Comparison of ENCODE assay signal across 13 cellular contexts in genomic region chr1:52569333-52570265, GRCh38. TPM values are rescaled to one million over a fixed set of nuclear protein-coding genes. Genes with fewer than 3 reads are reported as not detected.
DNase-seq lines count a peak whose midpoint lies in the region; ATAC-seq lines count a peak whose summit lies in the region.
"Had no signal": no experiment of that assay in that cellular context is flagged by ENCODE, and none has a peak within 500 bp of the region (broad histone marks: within the 10 kb centered on the region; RNA-seq: fewer than 3 reads in every experiment).

No MANE protein-coding gene starts in this region.

- POLR2A ChIA-PET in T-cell (lab: Charles Lee), result interaction anchor here in 1 of 2 donors (0.6 kb wide), 3 partner anchors 25 to 66 kb away, joined by 3 to 10 read pairs (median 5); no protein-coding TSS in a partner anchor

- H3K27ac Mint-ChIP-seq in IgD-negative memory B cell, result peak overlapping the region in 1 of 3 donors; percentile 1
- H3K27ac Mint-ChIP-seq in T-cell, result peak overlapping the region; percentile 25

- H3K36me3 Mint-ChIP-seq in IgD-negative memory B cell (peaks cover 2% of the 10 kb centered on the region), T-cell (no peaks in the 10 kb centered on the region)

- H3K4me3 Mint-ChIP-seq in IgD-negative memory B cell, result peak overlapping the region in 3 of 4 donors; percentile 3 to 51 (median 43)
- H3K4me3 Mint-ChIP-seq in T-cell, result peak overlapping the region in 1 of 3 donors; percentile 27

- no peaks in the 10 kb centered on the region for H3K27me3 Mint-ChIP-seq in IgD-negative memory B cell
- H3K27me3 Mint-ChIP-seq in T-cell, result no peaks in the 10 kb centered on the region

- CTCF ChIA-PET in T-cell (lab: Charles Lee), result no interaction called here

- H3K4me1 Mint-ChIP-seq in IgD-negative memory B cell (peaks cover 7 to 21% (median 17%) of the 10 kb centered on the region in 3 donors), T-cell (peaks cover 16 to 30% (median 24%) of the 10 kb centered on the region in 3 donors)

- DNase-seq in AML-193 (lab: John Stamatoyannopoulos, UW) (peak; percentile 61 to 72), T-cell (no peak), left lobe of liver (ENCODE audit: low spot score) (no peak), A172 (ENCODE audit: low spot score) (no peak)
- DNase-seq: activated effector memory CD4-positive, alpha-beta T cell treated with Interleukin-2 at 50 U/mL for 16 hours; body of pancreas; NCI-H1092 treated with DMSO at 0.1 percent for 48 hours; T1000 had no signal

- ATAC-seq in T-cell (replicated peaks in 1 of 4) (peak in 1 of 4 experiments; percentile 23), left lobe of liver (peak; percentile 55), HG02870 (IDR thresholded peaks at IDR 0.05; ENCODE audit: unreplicated experiment) (no peak), HG03025 (IDR thresholded peaks at IDR 0.05; ENCODE audit: low FRiP score, unreplicated experiment) (no peak), HG02885 (IDR thresholded peaks at IDR 0.05; ENCODE audit: poor library complexity, unreplicated experiment) (no peak)
- ATAC-seq: body of pancreas had no signal

- H3K9me3 Mint-ChIP-seq in IgD-negative memory B cell, result no peaks in the 10 kb centered on the region
- H3K9me3 Mint-ChIP-seq in T-cell, result no peaks in the 10 kb centered on the region

RNA-seq across cellular contexts. Expression of gene TUT4, which starts 16.7 kb away (rescaled TPM):
- polyA plus RNA-seq in IgD-negative memory B cell, result 46.3 TPM
- total RNA-seq in T-cell (100 to 1,000 TPM; 109 to 143 (median 129) TPM), left lobe of liver (22.5 TPM)
- 24.6 and 36.6 TPM in 2 replicates for total RNA-seq in A172 (2014; rRNA removed; shearing (Covaris generic))

RNA-seq across cellular contexts. Expression of gene GPX7, which starts 32.6 kb away (rescaled TPM):
- polyA plus RNA-seq in IgD-negative memory B cell, result 28.3 TPM
- 10 to 100 TPM; 13.4 to 28.1 (median 22.9) TPM for total RNA-seq in T-cell
- total RNA-seq in left lobe of liver, result 2.1 TPM
- not detected in 2 replicates for total RNA-seq in A172 (2014; rRNA removed; shearing (Covaris generic))
- total RNA-seq: HT-29 had no signal

Comparison
In these comparisons a context has a peak if more than half of its experiments do, and no peak if none do; other contexts are left out.
1. DNase-seq: peak in AML-193 (2 of 2); none in T-cell (0 of 34), left lobe of liver (single experiment) and A172 (single experiment).